In the genomic region with DNA sequence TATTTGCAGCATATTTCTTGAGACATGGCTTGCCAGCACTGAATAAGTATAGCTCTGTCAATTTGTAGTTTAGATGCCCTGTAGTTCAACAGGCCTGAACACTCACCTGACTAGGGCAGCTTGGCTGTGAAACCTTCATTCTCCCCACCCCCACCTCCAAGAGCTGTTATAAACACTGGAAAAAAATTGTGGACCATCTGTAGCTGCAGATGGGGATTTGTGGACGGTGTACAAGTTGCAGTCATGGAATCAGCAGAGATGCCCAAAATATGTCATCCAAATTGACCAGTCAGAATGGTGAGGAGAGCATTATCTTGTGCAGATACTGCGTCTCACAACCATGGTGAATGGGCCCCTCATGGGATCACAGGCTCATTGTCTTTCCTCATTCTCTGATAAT, we compare ENCODE assay signal across 16 cellular contexts.
"Had no signal": no experiment of that assay in that cellular context is flagged by ENCODE, and none has a peak within 500 bp of the region (broad histone marks: within the 10 kb centered on the region; RNA-seq: fewer than 3 reads in every experiment).

No MANE protein-coding gene starts in this region.

- H3K9me3 Mint-ChIP-seq: activated naive CD4-positive, alpha-beta T cell treated with anti-CD3 and anti-CD28 coated beads, Interleukin-2, amount 50 U/mL, for 24 hours had no signal

- H3K36me3 Mint-ChIP-seq: activated naive CD4-positive, alpha-beta T cell treated with anti-CD3 and anti-CD28 coated beads, Interleukin-2, amount 50 U/mL, for 24 hours had no signal

- H3K4me3 Mint-ChIP-seq: activated CD8-positive, alpha-beta T cell treated with anti-CD3 and anti-CD28 coated beads, Interleukin-2, amount 10 ng/mL, durations not matched to agents 7 days and 5 days; activated naive CD4-positive, alpha-beta T cell treated with anti-CD3 and anti-CD28 coated beads, Interleukin-2, amount 50 U/mL, for 24 hours had no signal

- H3K27ac Mint-ChIP-seq: activated CD8-positive, alpha-beta T cell treated with anti-CD3 and anti-CD28 coated beads, Interleukin-2, amount 10 ng/mL, durations not matched to agents 7 days and 5 days; activated naive CD4-positive, alpha-beta T cell treated with anti-CD3 and anti-CD28 coated beads, Interleukin-2, amount 50 U/mL, for 24 hours had no signal

- H3K4me1 Mint-ChIP-seq: activated naive CD4-positive, alpha-beta T cell treated with anti-CD3 and anti-CD28 coated beads, Interleukin-2, amount 50 U/mL, for 24 hours had no signal

- DNase-seq: activated CD4-positive, alpha-beta T cell treated with anti-CD3 and anti-CD28 coated beads for 48 hours; activated CD4-positive, alpha-beta T cell treated with anti-CD3 and anti-CD28 coated beads, Interleukin-2, amount 50 U/mL, for 4 hours; activated CD8-positive, alpha-beta memory T cell treated with anti-CD3 and anti-CD28 coated beads, Interleukin-2, amount 50 U/mL, for 48 hours; activated CD8-positive, alpha-beta T cell treated with anti-CD3 and anti-CD28 coated beads, Interleukin-2, amount 10 ng/mL, durations not matched to agents 7 days and 5 days; activated T-cell treated with anti-CD3 and anti-CD28 coated beads, Interleukin-2, amount 50 U/mL, for 1 hour; aorta; MM.1S; NCI-H1105; NCI-H1436; NCI-H187 treated with DMSO at 0.1 percent for 48 hours; NCI-H2081 treated with DMSO at 0.1 percent for 48 hours; NCI-H226; NCI-H510A; NCI-H748 treated with DMSO at 0.1 percent for 48 hours; T-helper 1 cell had no signal
